ENCODE assay signal across 8 cellular contexts in genomic region chr6:41705996-41706835, GRCh38. TPM values are rescaled to one million over a fixed set of nuclear protein-coding genes. Genes with fewer than 3 reads are reported as not detected.
DNase-seq lines count a peak whose midpoint lies in the region; ATAC-seq and TF ChIP-seq lines count a peak whose summit lies in the region.

No MANE protein-coding gene starts in this region.

- H3K4me1 ChIP-seq in Peyer's patch = peaks cover 0 to 46% (median 35%) of the 10 kb centered on the region in 4 donors

- H3K27ac Mint-ChIP-seq in CD4-positive, alpha-beta T cell = peak overlapping the region; percentile 25
- peak overlapping the region; percentile 80 for H3K27ac Mint-ChIP-seq in activated naive CD4-positive, alpha-beta T cell treated with anti-CD3 and anti-CD28 coated beads, Interleukin-2, amount 10 ng/mL, durations not matched to agents 7 days and 5 days
- H3K27ac Mint-ChIP-seq in glutamatergic neuron (ENCODE audit: unreplicated experiment) = no peak overlapping the region

- peaks cover 38% of the 10 kb centered on the region for H3K4me1 Mint-ChIP-seq in CD4-positive, alpha-beta T cell (ENCODE audit: low read depth)
- H3K4me1 Mint-ChIP-seq in activated naive CD4-positive, alpha-beta T cell treated with anti-CD3 and anti-CD28 coated beads, Interleukin-2, amount 10 ng/mL, durations not matched to agents 7 days and 5 days = peaks cover 46% of the 10 kb centered on the region
- peaks cover 2% of the 10 kb centered on the region for H3K4me1 Mint-ChIP-seq in glutamatergic neuron (ENCODE audit: low read depth, unreplicated experiment)

- H3K4me3 Mint-ChIP-seq in CD4-positive, alpha-beta T cell = no peak overlapping the region
- peak overlapping the region; percentile 42 for H3K4me3 Mint-ChIP-seq in activated naive CD4-positive, alpha-beta T cell treated with anti-CD3 and anti-CD28 coated beads, Interleukin-2, amount 10 ng/mL, durations not matched to agents 7 days and 5 days
- no peak overlapping the region for H3K4me3 Mint-ChIP-seq in glutamatergic neuron (ENCODE audit: unreplicated experiment)

- TF ChIP-seq CTCF in CD4-positive, alpha-beta T cell (IDR thresholded peaks at IDR 0.05) = no peak
- TF ChIP-seq CTCF in Peyer's patch (IDR thresholded peaks at IDR 0.05) (peak; percentile 63 to 73 (median 68)), glutamatergic neuron (IDR thresholded peaks at IDR 0.05; ENCODE audit: partially characterized antibody, unreplicated experiment) (peak; percentile 82)

- no peaks in the 10 kb centered on the region for H3K9me3 ChIP-seq in CD4-positive, alpha-beta T cell (ENCODE audit: control insufficient read depth, low read length)
- no peaks in the 10 kb centered on the region for H3K9me3 ChIP-seq in Peyer's patch

- POLR2A ChIA-PET in CD4-positive, alpha-beta T cell (lab: Charles Lee) = interaction anchor here (0.9 to 1.6 kb wide), 2 partner anchors 27 to 28 kb away, joined by 3 to 6 read pairs; no protein-coding TSS in a partner anchor

- H3K27me3 ChIP-seq in CD4-positive, alpha-beta T cell (ENCODE audit: control insufficient read depth, insufficient read depth, low read length) = no peaks in the 10 kb centered on the region
- H3K27me3 ChIP-seq in Peyer's patch = no peaks in the 10 kb centered on the region

- TF ChIP-seq POLR2A in GM19193 (IDR thresholded peaks at IDR 0.05; ENCODE audit: extremely low read depth, insufficient read depth, insufficient read length) = peak; percentile 61
- no peak for TF ChIP-seq POLR2A in Peyer's patch (IDR thresholded peaks at IDR 0.05)

- CTCF ChIA-PET in CD4-positive, alpha-beta T cell (lab: Charles Lee) = interaction anchor here (0.5 to 1.5 kb wide), 3 partner anchors 26 to 532 kb away, joined by 3 to 5 read pairs (median 5); no protein-coding TSS in a partner anchor
- CTCF ChIA-PET in activated naive CD4-positive, alpha-beta T cell treated with anti-CD3 and anti-CD28 coated beads, Interleukin-2, amount 10 ng/mL, durations not matched to agents 7 days and 5 days (lab: Charles Lee) = interaction anchor here (0.5 to 3.4 kb wide), 11 partner anchors 10 to 114 kb away, joined by 3 to 30 read pairs (median 8); partner anchors contain the start of gene TFEB

- peak in 8 of 10 experiments; percentile 15 to 50 (median 23) for DNase-seq in CD4-positive, alpha-beta T cell
- peak; percentile 77 to 93 (median 92) for DNase-seq in Peyer's patch
- peak; percentile 76 for DNase-seq in activated naive CD4-positive, alpha-beta T cell treated with anti-CD3 and anti-CD28 coated beads, Interleukin-2, amount 10 ng/mL, durations not matched to agents 7 days and 5 days
- peak; percentile 60 for DNase-seq in glutamatergic neuron
- DNase-seq in posterior vena cava (ENCODE audit: low spot score) = peak; percentile 95
- no peak for DNase-seq in DMS153 treated with DMSO at 0.1 percent for 48 hours (lab: John Stamatoyannopoulos, UW; ENCODE audit: unreplicated experiment)

- H3K4me3 ChIP-seq in Peyer's patch = peak overlapping the region in 2 of 4 donors; percentile 20 to 37

- no peaks in the 10 kb centered on the region for H3K36me3 Mint-ChIP-seq in CD4-positive, alpha-beta T cell (ENCODE audit: low read depth)
- H3K36me3 Mint-ChIP-seq in activated naive CD4-positive, alpha-beta T cell treated with anti-CD3 and anti-CD28 coated beads, Interleukin-2, amount 10 ng/mL, durations not matched to agents 7 days and 5 days = peaks cover 7% of the 10 kb centered on the region
- no peaks in the 10 kb centered on the region for H3K36me3 Mint-ChIP-seq in glutamatergic neuron (ENCODE audit: unreplicated experiment)

- intact Hi-C loops in CD4-positive, alpha-beta T cell (cut with DNase I, micrococcal nuclease) = loop anchor here in 1 of 2 experiments (2.0 kb wide), 1 partner anchor 25 kb away; no protein-coding TSS in a partner anchor
- intact Hi-C loops in posterior vena cava (cut with DNase I) = no loop called here

- no peak overlapping the region for H3K27ac ChIP-seq in CD4-positive, alpha-beta T cell (ENCODE audit: low read depth, low read length)
- H3K27ac ChIP-seq in Peyer's patch = peak overlapping the region; percentile 54 to 88 (median 63)

- H3K9me3 Mint-ChIP-seq in CD4-positive, alpha-beta T cell = no peaks in the 10 kb centered on the region
- H3K9me3 Mint-ChIP-seq in activated naive CD4-positive, alpha-beta T cell treated with anti-CD3 and anti-CD28 coated beads, Interleukin-2, amount 10 ng/mL, durations not matched to agents 7 days and 5 days = no peaks in the 10 kb centered on the region
- H3K9me3 Mint-ChIP-seq in glutamatergic neuron (ENCODE audit: unreplicated experiment) = peaks cover 3% of the 10 kb centered on the region

- no peaks in the 10 kb centered on the region for H3K27me3 Mint-ChIP-seq in CD4-positive, alpha-beta T cell
- H3K27me3 Mint-ChIP-seq in activated naive CD4-positive, alpha-beta T cell treated with anti-CD3 and anti-CD28 coated beads, Interleukin-2, amount 10 ng/mL, durations not matched to agents 7 days and 5 days = no peaks in the 10 kb centered on the region
- peaks cover 17% of the 10 kb centered on the region for H3K27me3 Mint-ChIP-seq in glutamatergic neuron (ENCODE audit: unreplicated experiment)

- ATAC-seq in CD4-positive, alpha-beta T cell (ENCODE audit: poor library complexity) = peak; percentile 50
- peak; percentile 81 for ATAC-seq in HG03175 (IDR thresholded peaks at IDR 0.05; ENCODE audit: unreplicated experiment)

- H3K36me3 ChIP-seq in Peyer's patch = no peaks in the 10 kb centered on the region

RNA-seq across cellular contexts. Expression of gene TFEB, which starts 29.2 kb away (rescaled TPM):
- total RNA-seq in CD4-positive, alpha-beta T cell = 10 to 100 TPM; 23.8 to 24.1 TPM
- total RNA-seq in Peyer's patch = 10 to 100 TPM; 17.6 to 47.9 (median 22.9) TPM
- 3.1 TPM for total RNA-seq in glutamatergic neuron (ENCODE audit: unreplicated experiment)
- 10 to 100 TPM; 15.1 to 20.6 TPM for total RNA-seq in posterior vena cava

RNA-seq across cellular contexts. Expression of gene PGC, which starts 41.0 kb away (rescaled TPM):
- not detected for total RNA-seq in CD4-positive, alpha-beta T cell
- total RNA-seq in Peyer's patch (not detected), glutamatergic neuron (ENCODE audit: unreplicated experiment) (not detected), posterior vena cava (not detected)
